ENCODE assay signal across 12 cellular contexts in the genomic region with DNA sequence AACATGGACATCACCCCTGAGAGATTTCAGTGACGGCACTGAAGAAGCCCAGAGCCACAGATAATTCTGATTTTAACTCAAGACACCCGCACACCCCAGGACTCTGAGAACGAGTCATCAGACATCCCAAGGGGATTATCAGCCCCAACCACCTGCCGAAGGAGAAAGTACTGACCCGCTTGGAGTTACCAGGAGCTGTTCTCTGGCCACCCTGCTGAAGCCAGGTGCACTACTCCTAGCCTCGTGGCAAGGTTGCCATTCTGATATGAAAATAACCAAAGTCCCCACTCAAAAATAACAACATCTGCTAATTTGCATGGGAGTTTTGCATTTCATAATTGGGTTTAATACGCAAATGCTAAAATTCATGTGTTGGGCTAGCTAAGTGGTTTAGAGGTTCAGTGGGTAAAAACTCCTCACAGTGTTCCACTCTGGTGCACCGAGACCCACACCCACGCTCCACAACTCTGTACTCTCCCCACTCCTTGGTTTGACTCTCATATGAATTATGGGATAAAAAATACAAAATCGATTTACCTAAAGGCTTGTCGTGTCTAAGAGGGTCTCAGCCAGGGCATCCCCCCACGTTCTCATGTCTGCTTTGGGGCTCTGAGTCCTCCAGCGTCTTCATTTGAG.
DNase-seq lines count a peak whose midpoint lies in the region; ATAC-seq and TF ChIP-seq lines count a peak whose summit lies in the region.
"Had no signal": no experiment of that assay in that cellular context is flagged by ENCODE, and none has a peak within 500 bp of the region (broad histone marks: within the 10 kb centered on the region; RNA-seq: fewer than 3 reads in every experiment).

No MANE protein-coding gene starts in this region.

- H3K9me2 ChIP-seq in GM23338 (ENCODE audit: insufficient read depth) = no peaks in the 10 kb centered on the region; the same call in 1 of the 2 replicates

- no peaks in the 10 kb centered on the region for H3K27me3 ChIP-seq in GM23338 (ENCODE audit: insufficient read depth)

- H3K27ac ChIP-seq in GM23338 (ENCODE audit: low read depth) = peak overlapping the region; percentile 33; the same call in 1 of the 2 replicates

- 0 out of 2 replicates have a peak, but pooled peaks cover 3% of the 10 kb centered on the region for H3F3A ChIP-seq in GM23338 (replicated peaks; ENCODE audit: low read depth)

- TF ChIP-seq CTCF in GM23338 (conservative IDR thresholded peaks at IDR 0.05; ENCODE audit: low read depth in 2 of 2) = no peak

- H3K4me3 Mint-ChIP-seq in activated naive CD4-positive, alpha-beta T cell treated with anti-CD3 and anti-CD28 coated beads, Interleukin-2, amount 50 U/mL, for 24 hours = no peak overlapping the region
- no peak overlapping the region for H3K4me3 Mint-ChIP-seq in GM23338
- H3K4me3 Mint-ChIP-seq in stimulated activated naive CD8-positive, alpha-beta T cell treated with anti-CD3 and anti-CD28 coated beads, Interleukin-15, amount 100 ng/mL, for 72 hours = no peak overlapping the region
- H3K4me3 Mint-ChIP-seq in activated naive CD4-positive, alpha-beta T cell treated with anti-CD3 and anti-CD28 coated beads, Interleukin-2, amount 10 ng/mL, durations not matched to agents 7 days and 5 days = no peak overlapping the region
- H3K4me3 Mint-ChIP-seq: activated CD4-positive, alpha-beta T cell treated with anti-CD3 and anti-CD28 coated beads, Interleukin-2, amount 10 ng/mL, durations not matched to agents 7 days and 5 days had no signal

- H3K36me3 Mint-ChIP-seq in activated naive CD4-positive, alpha-beta T cell treated with anti-CD3 and anti-CD28 coated beads, Interleukin-2, amount 50 U/mL, for 24 hours = peaks cover 11% of the 10 kb centered on the region
- H3K36me3 Mint-ChIP-seq in GM23338 (ENCODE audit: low read depth) = peaks cover 10% of the 10 kb centered on the region
- peaks cover 5% of the 10 kb centered on the region for H3K36me3 Mint-ChIP-seq in activated naive CD4-positive, alpha-beta T cell treated with anti-CD3 and anti-CD28 coated beads, Interleukin-2, amount 10 ng/mL, durations not matched to agents 7 days and 5 days

- peak overlapping the region; percentile 65 for H3K27ac Mint-ChIP-seq in activated naive CD4-positive, alpha-beta T cell treated with anti-CD3 and anti-CD28 coated beads, Interleukin-2, amount 50 U/mL, for 24 hours
- no peak overlapping the region for H3K27ac Mint-ChIP-seq in GM23338
- peak overlapping the region; percentile 3 to 87 for H3K27ac Mint-ChIP-seq in stimulated activated naive CD8-positive, alpha-beta T cell treated with anti-CD3 and anti-CD28 coated beads, Interleukin-15, amount 100 ng/mL, for 72 hours
- no peak overlapping the region for H3K27ac Mint-ChIP-seq in activated naive CD4-positive, alpha-beta T cell treated with anti-CD3 and anti-CD28 coated beads, Interleukin-2, amount 10 ng/mL, durations not matched to agents 7 days and 5 days
- H3K27ac Mint-ChIP-seq: activated CD4-positive, alpha-beta T cell treated with anti-CD3 and anti-CD28 coated beads, Interleukin-2, amount 10 ng/mL, durations not matched to agents 7 days and 5 days had no signal

- no peaks in the 10 kb centered on the region; the same call in 1 of the 2 replicates for H3K36me3 ChIP-seq in GM23338 (ENCODE audit: insufficient read depth)

- no peaks in the 10 kb centered on the region for H3K27me3 Mint-ChIP-seq in activated naive CD4-positive, alpha-beta T cell treated with anti-CD3 and anti-CD28 coated beads, Interleukin-2, amount 50 U/mL, for 24 hours
- H3K27me3 Mint-ChIP-seq in GM23338 (ENCODE audit: insufficient read depth, low read depth, poor library complexity) = peaks cover 6% of the 10 kb centered on the region
- H3K27me3 Mint-ChIP-seq in stimulated activated naive CD8-positive, alpha-beta T cell treated with anti-CD3 and anti-CD28 coated beads, Interleukin-15, amount 100 ng/mL, for 72 hours = no peaks in the 10 kb centered on the region
- no peaks in the 10 kb centered on the region for H3K27me3 Mint-ChIP-seq in activated naive CD4-positive, alpha-beta T cell treated with anti-CD3 and anti-CD28 coated beads, Interleukin-2, amount 10 ng/mL, durations not matched to agents 7 days and 5 days
- H3K27me3 Mint-ChIP-seq: activated CD4-positive, alpha-beta T cell treated with anti-CD3 and anti-CD28 coated beads, Interleukin-2, amount 10 ng/mL, durations not matched to agents 7 days and 5 days had no signal

- H3K9me3 Mint-ChIP-seq in activated naive CD4-positive, alpha-beta T cell treated with anti-CD3 and anti-CD28 coated beads, Interleukin-2, amount 50 U/mL, for 24 hours = no peaks in the 10 kb centered on the region
- no peaks in the 10 kb centered on the region for H3K9me3 Mint-ChIP-seq in GM23338
- H3K9me3 Mint-ChIP-seq in stimulated activated naive CD8-positive, alpha-beta T cell treated with anti-CD3 and anti-CD28 coated beads, Interleukin-15, amount 100 ng/mL, for 72 hours = no peaks in the 10 kb centered on the region
- H3K9me3 Mint-ChIP-seq in activated naive CD4-positive, alpha-beta T cell treated with anti-CD3 and anti-CD28 coated beads, Interleukin-2, amount 10 ng/mL, durations not matched to agents 7 days and 5 days = no peaks in the 10 kb centered on the region
- H3K9me3 Mint-ChIP-seq: activated CD4-positive, alpha-beta T cell treated with anti-CD3 and anti-CD28 coated beads, Interleukin-2, amount 10 ng/mL, durations not matched to agents 7 days and 5 days had no signal

- ATAC-seq in GM23338 = no peak
- ATAC-seq in stimulated activated naive CD8-positive, alpha-beta T cell treated with anti-CD3 and anti-CD28 coated beads, Interleukin-15, amount 100 ng/mL, for 72 hours = no peak

- no peaks in the 10 kb centered on the region for H4K20me1 ChIP-seq in GM23338 (replicated peaks; ENCODE audit: insufficient read depth)

- no peak for DNase-seq in activated naive CD4-positive, alpha-beta T cell treated with Interleukin-2 at 50 U/mL for 16 hours
- DNase-seq in GM23338 (ENCODE audit: low spot score) (no peak), NCI-H526 (lab: John Stamatoyannopoulos, UW) (peak; percentile 77 to 89), NOMO-1 treated with DMSO at 0.1 percent for 48 hours (lab: John Stamatoyannopoulos, UW; ENCODE audit: unreplicated experiment) (no peak)
- DNase-seq in stimulated activated naive CD8-positive, alpha-beta T cell treated with anti-CD3 and anti-CD28 coated beads, Interleukin-15, amount 100 ng/mL, for 72 hours = no peak
- no peak for DNase-seq in effector CD8-positive, alpha-beta T cell (lab: John Stamatoyannopoulos, UW)
- DNase-seq in activated naive CD4-positive, alpha-beta T cell treated with anti-CD3 and anti-CD28 coated beads, Interleukin-2, amount 10 ng/mL, durations not matched to agents 7 days and 5 days = no peak
- DNase-seq: activated CD4-positive, alpha-beta T cell treated with anti-CD3 and anti-CD28 coated beads, Interleukin-2, amount 10 ng/mL, durations not matched to agents 7 days and 5 days; H7; IMR-90; SIG-M5 had no signal

- H3K4me2 ChIP-seq in GM23338 = no peak overlapping the region

- H2AFZ ChIP-seq in GM23338 = no peak overlapping the region

- H3K4me1 ChIP-seq in GM23338 (ENCODE audit: insufficient read depth) = peaks cover 10% of the 10 kb centered on the region

- H3K4me3 ChIP-seq in GM23338 = no peak overlapping the region

- H3K79me2 ChIP-seq in GM23338 (replicated peaks; ENCODE audit: insufficient read depth) = no peaks in the 10 kb centered on the region

- H3K4me1 Mint-ChIP-seq in activated naive CD4-positive, alpha-beta T cell treated with anti-CD3 and anti-CD28 coated beads, Interleukin-2, amount 50 U/mL, for 24 hours = peaks cover 38% of the 10 kb centered on the region
- H3K4me1 Mint-ChIP-seq in GM23338 = peaks cover 16% of the 10 kb centered on the region
- peaks cover 24% of the 10 kb centered on the region for H3K4me1 Mint-ChIP-seq in stimulated activated naive CD8-positive, alpha-beta T cell treated with anti-CD3 and anti-CD28 coated beads, Interleukin-15, amount 100 ng/mL, for 72 hours
- H3K4me1 Mint-ChIP-seq in activated naive CD4-positive, alpha-beta T cell treated with anti-CD3 and anti-CD28 coated beads, Interleukin-2, amount 10 ng/mL, durations not matched to agents 7 days and 5 days = peaks cover 3% of the 10 kb centered on the region

- CTCF ChIA-PET in activated naive CD4-positive, alpha-beta T cell treated with anti-CD3 and anti-CD28 coated beads, Interleukin-2, amount 10 ng/mL, durations not matched to agents 7 days and 5 days (lab: Charles Lee) = no interaction called here

TF ChIP-seq in GM23338, 12 proteins besides CTCF, POLR2A, EP300 and RAD21 (continues in another document):
- TF ChIP-seq STAT1 (IDR thresholded peaks at IDR 0.05; ENCODE audit: unreplicated experiment) (no peak), JUNB (IDR thresholded peaks at IDR 0.05; ENCODE audit: unreplicated experiment) (no peak)
- TF ChIP-seq, protein P1, sequence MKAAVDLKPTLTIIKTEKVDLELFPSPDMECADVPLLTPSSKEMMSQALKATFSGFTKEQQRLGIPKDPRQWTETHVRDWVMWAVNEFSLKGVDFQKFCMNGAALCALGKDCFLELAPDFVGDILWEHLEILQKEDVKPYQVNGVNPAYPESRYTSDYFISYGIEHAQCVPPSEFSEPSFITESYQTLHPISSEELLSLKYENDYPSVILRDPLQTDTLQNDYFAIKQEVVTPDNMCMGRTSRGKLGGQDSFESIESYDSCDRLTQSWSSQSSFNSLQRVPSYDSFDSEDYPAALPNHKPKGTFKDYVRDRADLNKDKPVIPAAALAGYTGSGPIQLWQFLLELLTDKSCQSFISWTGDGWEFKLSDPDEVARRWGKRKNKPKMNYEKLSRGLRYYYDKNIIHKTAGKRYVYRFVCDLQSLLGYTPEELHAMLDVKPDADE (IDR thresholded peaks at IDR 0.05) = no peak

Comparison
In these comparisons a context has a peak if more than half of its experiments do, and no peak if none do; other contexts are left out.
1. H3K27ac Mint-ChIP-seq: peak in activated naive CD4-positive, alpha-beta T cell treated with anti-CD3 and anti-CD28 coated beads, Interleukin-2, amount 50 U/mL, for 24 hours (single experiment) and stimulated activated naive CD8-positive, alpha-beta T cell treated with anti-CD3 and anti-CD28 coated beads, Interleukin-15, amount 100 ng/mL, for 72 hours (2 of 2); none in GM23338 (single experiment) and activated naive CD4-positive, alpha-beta T cell treated with anti-CD3 and anti-CD28 coated beads, Interleukin-2, amount 10 ng/mL, durations not matched to agents 7 days and 5 days (single experiment).
2. DNase-seq: peak in NCI-H526 (2 of 2); none in activated naive CD4-positive, alpha-beta T cell treated with Interleukin-2 at 50 U/mL for 16 hours (single experiment), GM23338 (single experiment), stimulated activated naive CD8-positive, alpha-beta T cell treated with anti-CD3 and anti-CD28 coated beads, Interleukin-15, amount 100 ng/mL, for 72 hours (0 of 2), NOMO-1 treated with DMSO at 0.1 percent for 48 hours (single experiment), effector CD8-positive, alpha-beta T cell (single experiment) and activated naive CD4-positive, alpha-beta T cell treated with anti-CD3 and anti-CD28 coated beads, Interleukin-2, amount 10 ng/mL, durations not matched to agents 7 days and 5 days (single experiment).